In the genomic region with DNA sequence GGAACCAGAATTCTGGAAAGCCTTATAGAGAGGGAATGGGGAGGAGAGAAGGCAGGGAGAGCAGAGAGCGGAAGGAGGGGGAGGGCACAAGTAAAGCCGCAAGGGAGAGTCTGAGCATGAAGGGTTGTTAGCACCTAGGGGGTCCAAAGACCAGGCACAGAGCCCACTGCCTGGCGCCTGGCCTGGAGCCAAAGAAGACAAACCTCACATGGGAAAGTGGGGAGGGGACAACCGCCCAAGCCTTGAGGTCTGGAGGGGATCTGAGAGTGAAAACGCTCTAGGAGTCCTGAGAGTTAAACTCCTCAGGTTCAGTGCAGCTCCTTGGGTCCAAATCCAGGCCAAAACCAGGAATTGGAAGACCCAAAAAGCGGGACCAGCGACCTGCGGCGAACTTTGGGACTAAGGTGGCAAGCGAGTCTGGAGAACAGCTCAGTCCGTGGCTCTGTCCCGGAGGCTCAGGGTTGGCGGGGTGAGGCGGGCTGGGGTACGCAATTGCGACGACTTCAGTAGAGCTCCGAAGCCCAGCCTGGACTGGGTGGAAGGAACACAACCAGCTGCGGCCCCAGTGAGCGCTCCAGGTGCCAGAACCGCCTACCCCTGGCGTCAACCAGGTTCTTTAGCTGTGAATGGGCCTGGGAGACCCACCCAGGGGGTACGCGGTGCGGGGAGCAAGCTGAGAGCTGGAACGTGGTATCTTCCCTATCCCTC, we compare ENCODE assay signal across 8 cellular contexts. TPM values are rescaled to one million over a fixed set of nuclear protein-coding genes. Genes with fewer than 3 reads are reported as not detected.
DNase-seq lines count a peak whose midpoint lies in the region; ATAC-seq and TF ChIP-seq lines count a peak whose summit lies in the region.

No MANE protein-coding gene starts in this region.

- H3K27me3 Mint-ChIP-seq in Caco-2 (ENCODE audit: insufficient read depth, unreplicated experiment), result no peaks in the 10 kb centered on the region

- H3K79me1 ChIP-seq in neuronal stem cell (ENCODE audit: low read depth, low read length), result no peaks in the 10 kb centered on the region

- H3K4ac ChIP-seq in neuronal stem cell (ENCODE audit: low read length), result no peak overlapping the region

- H2AFZ ChIP-seq in neuronal stem cell (ENCODE audit: low read length), result peak overlapping the region; percentile 71

- no peak overlapping the region for H3K9ac ChIP-seq in neuronal stem cell (ENCODE audit: low read depth, low read length, poor library complexity)

- no peak for TF ChIP-seq CTCF in Caco-2 (IDR thresholded peaks at IDR 0.05; ENCODE audit: insufficient read depth in 1 of 2, low read depth in 1 of 2, low read length in 1 of 2, severe bottlenecking in 1 of 2, unreplicated experiment in 1 of 2)

- H3K9me3 ChIP-seq in Caco-2, result no peaks in the 10 kb centered on the region
- no peaks in the 10 kb centered on the region for H3K9me3 ChIP-seq in ectodermal cell (ENCODE audit: control insufficient read depth, low read length)
- no peaks in the 10 kb centered on the region for H3K9me3 ChIP-seq in neuronal stem cell (replicated peaks in 1 of 2; ENCODE audit: control insufficient read depth in 2 of 2, insufficient read depth in 1 of 2, low read depth in 1 of 2, low read length in 2 of 2)

- no peaks in the 10 kb centered on the region for H3K9me3 Mint-ChIP-seq in Caco-2 (ENCODE audit: unreplicated experiment)

- no peak overlapping the region for H3K23ac ChIP-seq in neuronal stem cell (ENCODE audit: low read depth, low read length, poor library complexity)

- peaks cover 18% of the 10 kb centered on the region for H3K4me1 Mint-ChIP-seq in Caco-2 (ENCODE audit: low read depth, unreplicated experiment)

- no peak overlapping the region for H3K14ac ChIP-seq in neuronal stem cell (ENCODE audit: low read length)

- no peak for DNase-seq in Caco-2
- DNase-seq in NCI-H2081 treated with DMSO at 0.1 percent for 48 hours (lab: John Stamatoyannopoulos, UW), result peak; percentile 14
- DNase-seq in neuronal stem cell (ENCODE audit: low spot score), result no peak
- no peak for DNase-seq in RPMI8226
- no peak for DNase-seq in activated effector memory CD4-positive, alpha-beta T cell treated with Interleukin-2 at 50 U/mL for 16 hours
- DNase-seq in midbrain (lab: John Stamatoyannopoulos, UW), result no peak

- no peak for ATAC-seq in HG02970 (IDR thresholded peaks at IDR 0.05; ENCODE audit: low FRiP score, unreplicated experiment)

- H2BK120ac ChIP-seq in neuronal stem cell (ENCODE audit: low read depth, low read length), result no peak overlapping the region

- CTCF ChIA-PET in Caco-2 (lab: Charles Lee), result interaction anchor here (0.6 to 1.5 kb wide), 16 partner anchors 13 to 117 kb away, joined by 3 to 47 read pairs (median 4); partner anchors contain the start of genes CCDC9B, IVD and KNSTRN

- no peak overlapping the region for H4K91ac ChIP-seq in neuronal stem cell (ENCODE audit: low read depth, low read length, poor library complexity)

- no peak overlapping the region for H3K18ac ChIP-seq in neuronal stem cell (ENCODE audit: low read length)

- H3K27ac ChIP-seq in ectodermal cell (ENCODE audit: insufficient read depth, low read depth, low read length, poor library complexity, severe bottlenecking) (no peak overlapping the region), neuronal stem cell (replicated peaks; ENCODE audit: low read length) (no peak overlapping the region)

- no TSS peak for BruUV-seq in Caco-2 (replicated peaks; lab: Mats Ljungman, UMichigan)

- no peak overlapping the region for H2BK12ac ChIP-seq in neuronal stem cell (ENCODE audit: low read length)

- no peak overlapping the region for H2BK15ac ChIP-seq in neuronal stem cell (ENCODE audit: low read length)

- WGBS in ectodermal cell, 2 experiments, result 9% methylated on average over 26 of the region's 26 CpGs
- WGBS in neuronal stem cell (ENCODE audit: extremely low coverage in 2 of 2, insufficient read length in 2 of 2, insufficient replicate concordance in 1 of 2), 2 donors, result no CpG with 5 or more reads among the region's 26 CpGs

- POLR2A ChIA-PET in Caco-2 (lab: Charles Lee), result interaction anchor here (0.6 kb wide), 1 partner anchor 10 kb away, joined by 3 read pairs; no protein-coding TSS in a partner anchor

- H2AK5ac ChIP-seq in neuronal stem cell (ENCODE audit: low read depth, low read length), result no peak overlapping the region

- peak overlapping the region; percentile 74 for H3K4me3 ChIP-seq in Caco-2 (ENCODE audit: low read depth, low read length)
- H3K4me3 ChIP-seq in ectodermal cell (ENCODE audit: insufficient read depth, low read depth, low read length), result peak overlapping the region; percentile 56
- H3K4me3 ChIP-seq in neuronal stem cell (ENCODE audit: low read length in 2 of 2), result peak overlapping the region; percentile 44 to 65

- H3K36me3 ChIP-seq in Caco-2 (ENCODE audit: control insufficient read depth, insufficient read depth, low read length) (peaks cover 1% of the 10 kb centered on the region; the same call in 1 of the 2 replicates), ectodermal cell (ENCODE audit: control insufficient read depth, insufficient read depth, low read length) (no peaks in the 10 kb centered on the region), neuronal stem cell (replicated peaks in 1 of 2; ENCODE audit: control insufficient read depth in 2 of 2, insufficient read depth in 2 of 2, low read length in 2 of 2) (peaks cover 0 to 6% of the 10 kb centered on the region in 2 donors)

- H3K27me3 ChIP-seq in Caco-2 (replicated peaks; ENCODE audit: control insufficient read depth, insufficient read depth, low read length) (no peaks in the 10 kb centered on the region), ectodermal cell (ENCODE audit: control insufficient read depth, insufficient read depth, low read length, poor library complexity, severe bottlenecking) (peaks cover 33% of the 10 kb centered on the region), neuronal stem cell (ENCODE audit: control insufficient read depth in 3 of 3, insufficient read depth in 3 of 3, low read depth in 1 of 3, low read length in 3 of 3) (peaks cover 4 to 22% (median 4%) of the 10 kb centered on the region in 3 experiments)

- intact Hi-C loops in Caco-2 (cut with micrococcal nuclease; ENCODE audit: unreplicated experiment), result loop anchor here (5.0 kb wide), 1 partner anchor 100 kb away; no protein-coding TSS in a partner anchor

- no peak overlapping the region for H2BK5ac ChIP-seq in neuronal stem cell (ENCODE audit: low read length)

- peak overlapping the region; percentile 66 for H3K4me3 Mint-ChIP-seq in Caco-2 (ENCODE audit: unreplicated experiment)

- H3K4me1 ChIP-seq in Caco-2 (peaks cover 10% of the 10 kb centered on the region), ectodermal cell (ENCODE audit: control insufficient read depth, insufficient read depth, low read length) (peaks cover 35% of the 10 kb centered on the region), neuronal stem cell (ENCODE audit: control insufficient read depth in 2 of 2, insufficient read depth in 1 of 2, low read depth in 1 of 2, low read length in 2 of 2) (peaks cover 21 to 40% of the 10 kb centered on the region in 2 donors)

- H4K8ac ChIP-seq in neuronal stem cell (ENCODE audit: low read depth, low read length), result no peak overlapping the region

- H3K27ac Mint-ChIP-seq in Caco-2 (ENCODE audit: unreplicated experiment), result no peak overlapping the region

- peaks cover 6% of the 10 kb centered on the region for H3K36me3 Mint-ChIP-seq in Caco-2 (ENCODE audit: insufficient read depth, unreplicated experiment)

- peak overlapping the region; percentile 43 for H3K4me2 ChIP-seq in neuronal stem cell (ENCODE audit: insufficient read depth, low read length, poor library complexity, severe bottlenecking)

RNA-seq across cellular contexts. Expression of gene INAFM2, which starts 0.8 kb away (rescaled TPM):
- 13.4 and 15.4 TPM in 2 replicates for total RNA-seq in Caco-2 (2022)
- polyA plus RNA-seq in ectodermal cell (2013, experiment 1 of 4), result 12.8 TPM
- polyA plus RNA-seq in ectodermal cell (2013, experiment 2 of 4), result 13.5 TPM
- 9.3 TPM for polyA plus RNA-seq in ectodermal cell (2013, experiment 3 of 4)
- polyA plus RNA-seq in ectodermal cell (2013, experiment 4 of 4), result 11.2 TPM
- polyA plus RNA-seq in neuronal stem cell (2013, experiment 1 of 2), result 12.8 TPM
- polyA plus RNA-seq in neuronal stem cell (2013, experiment 2 of 2), result 13.4 TPM

RNA-seq across cellular contexts. Expression of gene PLCB2, which starts 14.9 kb away (rescaled TPM):
- total RNA-seq in Caco-2 (2022), result 4.0 and 4.7 TPM in 2 replicates
- polyA plus RNA-seq in ectodermal cell (2013, experiment 1 of 4), result 4.5 TPM
- polyA plus RNA-seq in ectodermal cell (2013, experiment 2 of 4), result 5.7 TPM
- polyA plus RNA-seq in ectodermal cell (2013, experiment 3 of 4), result 6.8 TPM
- 5.8 TPM for polyA plus RNA-seq in ectodermal cell (2013, experiment 4 of 4)
- polyA plus RNA-seq in neuronal stem cell (2013, experiment 1 of 2), result 3.7 TPM
- 3.2 TPM for polyA plus RNA-seq in neuronal stem cell (2013, experiment 2 of 2)

RNA-seq across cellular contexts. Expression of gene CCDC9B, which starts 18.1 kb away (rescaled TPM):
- total RNA-seq in Caco-2 (2022), result 0.86 and 0.95 TPM in 2 replicates
- polyA plus RNA-seq in ectodermal cell (2013, experiment 1 of 4), result 0.26 TPM
- polyA plus RNA-seq in ectodermal cell (2013, experiment 2 of 4), result 0.78 TPM
- 0.16 TPM for polyA plus RNA-seq in ectodermal cell (2013, experiment 3 of 4)
- 0.77 TPM for polyA plus RNA-seq in ectodermal cell (2013, experiment 4 of 4)
- 0.13 TPM for polyA plus RNA-seq in neuronal stem cell (2013, experiment 1 of 2)
- polyA plus RNA-seq in neuronal stem cell (2013, experiment 2 of 2), result 0.08 TPM

RNA-seq across cellular contexts. Expression of gene PHGR1, which starts 28.1 kb away (rescaled TPM):
- 67.9 and 103 TPM in 2 replicates for total RNA-seq in Caco-2 (2022)
- not detected for polyA plus RNA-seq in ectodermal cell (2013, experiment 1 of 4)
- polyA plus RNA-seq in ectodermal cell (2013, experiment 2 of 4), result not detected
- polyA plus RNA-seq in ectodermal cell (2013, experiment 3 of 4), result not detected
- polyA plus RNA-seq in ectodermal cell (2013, experiment 4 of 4), result not detected
- not detected for polyA plus RNA-seq in neuronal stem cell (2013, experiment 1 of 2)
- polyA plus RNA-seq in neuronal stem cell (2013, experiment 2 of 2), result not detected

RNA-seq across cellular contexts. Expression of gene DISP2, which starts 35.3 kb away (rescaled TPM):
- 4.6 and 6.3 TPM in 2 replicates for total RNA-seq in Caco-2 (2022)
- polyA plus RNA-seq in ectodermal cell (2013, experiment 1 of 4), result 0.65 TPM
- polyA plus RNA-seq in ectodermal cell (2013, experiment 2 of 4), result 0.78 TPM
- polyA plus RNA-seq in ectodermal cell (2013, experiment 3 of 4), result 0.85 TPM
- 0.20 TPM for polyA plus RNA-seq in ectodermal cell (2013, experiment 4 of 4)
- polyA plus RNA-seq in neuronal stem cell (2013, experiment 1 of 2), result 0.18 TPM
- polyA plus RNA-seq in neuronal stem cell (2013, experiment 2 of 2), result 0.25 TPM
